In genomic region chr12:48977290-48978281, GRCh38 we compare ENCODE assay signal across 8 cellular contexts. TPM values are rescaled to one million over a fixed set of nuclear protein-coding genes. Genes with fewer than 3 reads are reported as not detected.
DNase-seq lines count a peak whose midpoint lies in the region; ATAC-seq and TF ChIP-seq lines count a peak whose summit lies in the region.

No MANE protein-coding gene starts in this region.

- no peaks in the 10 kb centered on the region for H3K36me3 ChIP-seq in adrenal gland (replicated peaks in 1 of 2)

- intact Hi-C loops in adrenal gland (cut with DNase I): no loop called here

- H3K27me3 Mint-ChIP-seq in T-helper 1 cell treated with Interleukin-12 subunit alpha and Interleukin-12 subunit beta and Interleukin-4 antibody, amounts not matched to agents 30 μg/mL and 1 μg/mL, for 36 hours (ENCODE audit: low read depth): peaks cover 96% of the 10 kb centered on the region

- peaks cover 60% of the 10 kb centered on the region for H3K27me3 ChIP-seq in adrenal gland

- H3K4me3 ChIP-seq in adrenal gland: peak overlapping the region in 1 of 4 donors; percentile 41

- no peaks in the 10 kb centered on the region for H3K9me3 Mint-ChIP-seq in T-helper 1 cell treated with Interleukin-12 subunit alpha and Interleukin-12 subunit beta and Interleukin-4 antibody, amounts not matched to agents 30 μg/mL and 1 μg/mL, for 36 hours

- peak overlapping the region; percentile 45 for H3K4me3 Mint-ChIP-seq in T-helper 1 cell treated with Interleukin-12 subunit alpha and Interleukin-12 subunit beta and Interleukin-4 antibody, amounts not matched to agents 30 μg/mL and 1 μg/mL, for 36 hours

- ATAC-seq in HG03196 (IDR thresholded peaks at IDR 0.05; ENCODE audit: unreplicated experiment) (peak; percentile 51), GM18870 (IDR thresholded peaks at IDR 0.05; ENCODE audit: unreplicated experiment) (no peak)

- no peaks in the 10 kb centered on the region for H3K36me3 Mint-ChIP-seq in T-helper 1 cell treated with Interleukin-12 subunit alpha and Interleukin-12 subunit beta and Interleukin-4 antibody, amounts not matched to agents 30 μg/mL and 1 μg/mL, for 36 hours (ENCODE audit: low read depth)

- DNase-seq in DMS 273 (lab: John Stamatoyannopoulos, UW; ENCODE audit: unreplicated experiment) (peak; percentile 76), DMS 273 treated with DMSO at 0.1 percent for 48 hours (lab: John Stamatoyannopoulos, UW) (no peak), adrenal gland (peak in 6 of 7 donors; percentile 48 to 65 (median 62)), islet precursor cell (peak; percentile 82)
- DNase-seq in stimulated activated CD8-positive, alpha-beta memory T cell treated with anti-CD3 and anti-CD28 coated beads, Interleukin-12 subunit alpha, Interleukin-12 subunit beta, amount 100 ng/mL, for 1 hour (ENCODE audit: low read depth): peak; percentile 60

- H3K4me1 Mint-ChIP-seq in T-helper 1 cell treated with Interleukin-12 subunit alpha and Interleukin-12 subunit beta and Interleukin-4 antibody, amounts not matched to agents 30 μg/mL and 1 μg/mL, for 36 hours (ENCODE audit: low read depth): peaks cover 44% of the 10 kb centered on the region

- no peak overlapping the region for H3K27ac ChIP-seq in adrenal gland

- TF ChIP-seq POLR2A in adrenal gland (IDR thresholded peaks at IDR 0.05): peak in 1 of 2 donors; percentile 13

- peak overlapping the region; percentile 46 for H3K27ac Mint-ChIP-seq in T-helper 1 cell treated with Interleukin-12 subunit alpha and Interleukin-12 subunit beta and Interleukin-4 antibody, amounts not matched to agents 30 μg/mL and 1 μg/mL, for 36 hours

- H3K9me3 ChIP-seq in adrenal gland (replicated peaks in 1 of 3): no peaks in the 10 kb centered on the region

- peak; percentile 55 to 85 (median 69) for TF ChIP-seq CTCF in adrenal gland (IDR thresholded peaks at IDR 0.05)

- peaks cover 11 to 36% of the 10 kb centered on the region in 2 donors for H3K4me1 ChIP-seq in adrenal gland (replicated peaks in 1 of 2)

- 10 to 27% (median 14%) methylated on average over 21 to 50 of the region's 50 CpGs for WGBS in adrenal gland, 4 donors

RNA-seq across cellular contexts. Expression of gene WNT1, which starts 0.5 kb away (rescaled TPM):
- not detected for total RNA-seq in adrenal gland
- polyA plus RNA-seq in adrenal gland: not detected

RNA-seq across cellular contexts. Expression of gene WNT10B, which starts 6.1 kb away (rescaled TPM):
- total RNA-seq in adrenal gland: under 1 TPM in 3 of 8 donors, not detected in 5; 0.15 to 0.40 (median 0.19) TPM
- under 1 TPM in 2 of 3 donors, not detected in 1; 0.84 to 0.88 TPM for polyA plus RNA-seq in adrenal gland

RNA-seq across cellular contexts. Expression of gene ARF3, which starts 20.3 kb away (rescaled TPM):
- total RNA-seq in adrenal gland: 100 to 1,000 TPM in 5 of 8 donors, 10 to 100 TPM in 3; 86.8 to 237 (median 139) TPM
- 100 to 1,000 TPM in 1 of 3 donors, 10 to 100 TPM in 2; 55.2 to 172 (median 62.5) TPM for polyA plus RNA-seq in adrenal gland

RNA-seq across cellular contexts. Expression of gene DDN, which starts 21.6 kb away (rescaled TPM):
- under 1 TPM in 7 of 8 donors, not detected in 1; 0.08 to 0.71 (median 0.52) TPM for total RNA-seq in adrenal gland
- polyA plus RNA-seq in adrenal gland: under 1 TPM; 0.08 to 0.17 (median 0.15) TPM

RNA-seq across cellular contexts. Expression of gene PRKAG1, which starts 41.0 kb away (rescaled TPM):
- 10 to 100 TPM; 70.1 to 89.6 (median 82.3) TPM for total RNA-seq in adrenal gland
- 100 to 1,000 TPM in 1 of 3 donors, 10 to 100 TPM in 2; 60.1 to 141 (median 71.6) TPM for polyA plus RNA-seq in adrenal gland
